Comparison of ENCODE assay signal across 21 cellular contexts in genomic region chr11:100631316-100631715, GRCh38. TPM values are rescaled to one million over a fixed set of nuclear protein-coding genes. Genes with fewer than 3 reads are reported as not detected.
"Had no signal": no experiment of that assay in that cellular context is flagged by ENCODE, and none has a peak within 500 bp of the region (broad histone marks: within the 10 kb centered on the region; RNA-seq: fewer than 3 reads in every experiment).

No MANE protein-coding gene starts in this region.

- H3K4me3 ChIP-seq: breast epithelium, colonic mucosa, dorsolateral prefrontal cortex, esophagus muscularis mucosa, suprapubic skin, tibial nerve, uterus had no signal

- H3K36me3 ChIP-seq: breast epithelium, colonic mucosa, esophagus muscularis mucosa, suprapubic skin, tibial nerve, uterus had no signal

- ATAC-seq: activated T-helper 17 cell treated with anti-CD3 and anti-CD28 coated beads, Interleukin-2, amount 50 U/mL, for 72 hours; effector memory CD8-positive, alpha-beta T cell; left ventricle myocardium superior; T-cell had no signal

- H3K27me3 ChIP-seq: breast epithelium, colonic mucosa, dorsolateral prefrontal cortex, esophagus muscularis mucosa, suprapubic skin, tibial nerve, uterus had no signal

- H3K9me3 ChIP-seq: breast epithelium, colonic mucosa, esophagus muscularis mucosa, suprapubic skin, tibial nerve, uterus had no signal

- DNase-seq: activated CD8-positive, alpha-beta memory T cell treated with anti-CD3 and anti-CD28 coated beads for 24 hours; activated CD8-positive, alpha-beta memory T cell treated with anti-CD3 and anti-CD28 coated beads, Interleukin-2, amount 50 U/mL, for 4 hours; activated naive CD4-positive, alpha-beta T cell treated with Interleukin-2 at 50 U/mL for 16 hours; activated naive CD8-positive, alpha-beta T cell treated with anti-CD3 and anti-CD28 coated beads, Interleukin-2, amount 10 ng/mL, durations not matched to agents 7 days and 5 days; activated T-cell treated with anti-CD3 and anti-CD28 coated beads, Interleukin-2, amount 50 U/mL, for 24 hours; amniotic stem cell; colonic mucosa; dorsolateral prefrontal cortex; effector memory CD8-positive, alpha-beta T cell; hypothalamus; left ventricle myocardium superior; retina; stimulated activated CD4-positive, alpha-beta T cell treated with anti-CD3 and anti-CD28 coated beads, Interleukin-1b, Interleukin-23, amount 100 ng/mL, for 48 hours; T-cell; uterus had no signal

- H3K4me1 ChIP-seq: breast epithelium, colonic mucosa, uterus had no signal

- H3K27ac ChIP-seq: breast epithelium, colonic mucosa, esophagus muscularis mucosa, suprapubic skin, tibial nerve had no signal

- FAIRE-seq: frontal cortex had no signal

RNA-seq across cellular contexts. Expression of gene ARHGAP42, which starts 55.8 kb away (rescaled TPM):
- total RNA-seq: activated naive CD8-positive, alpha-beta T cell treated with anti-CD3 and anti-CD28 coated beads, Interleukin-2, amount 10 ng/mL, durations not matched to agents 7 days and 5 days; activated T-helper 17 cell treated with anti-CD3 and anti-CD28 coated beads, Interleukin-2, amount 50 U/mL, for 72 hours had no signal
